In genomic region chr10:666237-667012, GRCh38 we compare ENCODE assay signal across 25 cellular contexts. TPM values are rescaled to one million over a fixed set of nuclear protein-coding genes. Genes with fewer than 3 reads are reported as not detected.
DNase-seq lines count a peak whose midpoint lies in the region; ATAC-seq and TF ChIP-seq lines count a peak whose summit lies in the region.
"Had no signal": no experiment of that assay in that cellular context is flagged by ENCODE, and none has a peak within 500 bp of the region (broad histone marks: within the 10 kb centered on the region; RNA-seq: fewer than 3 reads in every experiment).

No MANE protein-coding gene starts in this region.

- WGBS in IMR-90 (ENCODE audit: extremely low coverage in 2 of 2, insufficient read length in 1 of 2), 2 experiments: 79% methylated on average over 13 of the region's 37 CpGs; no CpG with 5 or more reads in 1 of the 2 experiments

- H2AK5ac ChIP-seq in IMR-90 (ENCODE audit: low read depth, low read length): peak overlapping the region; percentile 46; the same call in 1 of the 2 replicates

- peak overlapping the region; percentile 69; the same call in 1 of the 2 replicates for H3K14ac ChIP-seq in IMR-90 (replicated peaks; ENCODE audit: low read depth, low read length)

- peaks cover 87% of the 10 kb centered on the region for H4K20me1 ChIP-seq in IMR-90 (ENCODE audit: insufficient read depth, low read length)

- H4K5ac ChIP-seq in IMR-90 (ENCODE audit: low read depth, low read length): peak overlapping the region; percentile 24; the same call in 1 of the 2 replicates

- POLR2A ChIA-PET in IMR-90 (lab: Charles Lee; ENCODE audit: unreplicated experiment) (no interaction called here), RWPE1 (lab: Yijun Ruan, JAX; ENCODE audit: low non-redundant PET) (no interaction called here)

- H3K56ac ChIP-seq in IMR-90 (ENCODE audit: extremely low read depth, insufficient read depth, low read length): no peak overlapping the region

- 0 out of 4 replicates have a peak overlapping the region, but pooled peaks of 1 of the 2 experiments have one; percentile 1 for H4K8ac ChIP-seq in IMR-90 (ENCODE audit: low read depth in 2 of 2, low read length in 2 of 2)

- intact Hi-C loops in IMR-90 (cut with micrococcal nuclease) (no loop called here), lower lobe of right lung (cut with DNase I) (no loop called here)
- intact Hi-C loops in activated CD4-positive, alpha-beta T cell treated with anti-CD3 and anti-CD28 coated beads, Interleukin-2, amount 10 ng/mL, durations not matched to agents 24 days and 14 days (cut with micrococcal nuclease): no loop called here

- no peak for TF ChIP-seq RAD21 in IMR-90 (IDR thresholded peaks at IDR 0.05; ENCODE audit: low read length)

- H3K27ac ChIP-seq in IMR-90 (ENCODE audit: insufficient read depth, low read length): peak overlapping the region; percentile 48; the same call in 1 of the 2 replicates
- no peak overlapping the region for H3K27ac ChIP-seq in lower lobe of right lung
- H3K27ac ChIP-seq in thoracic aorta: peak overlapping the region in 1 of 2 donors; percentile 71
- no peak overlapping the region for H3K27ac ChIP-seq in RWPE1
- H3K27ac ChIP-seq: cardiac muscle cell, epithelial cell of prostate had no signal

- H2BK120ac ChIP-seq in IMR-90 (ENCODE audit: low read depth, low read length): no peak overlapping the region

- no peak overlapping the region for H3K27ac Mint-ChIP-seq in activated CD4-positive, alpha-beta T cell treated with anti-CD3 and anti-CD28 coated beads, Interleukin-2, amount 10 ng/mL, durations not matched to agents 24 days and 14 days
- no peak overlapping the region for H3K27ac Mint-ChIP-seq in activated T-cell treated with anti-CD3 and anti-CD28 coated beads, Interleukin-2, amount 50 U/mL, for 72 hours
- H3K27ac Mint-ChIP-seq: activated CD8-positive, alpha-beta T cell treated with anti-CD3 and anti-CD28 coated beads for 36 hours; CD4-positive, alpha-beta memory T cell had no signal

- DNase-seq in IMR-90 (no peak), lower lobe of right lung (no peak), thoracic aorta (ENCODE audit: low spot score) (no peak), RWPE1 (ENCODE audit: low spot score) (no peak)
- DNase-seq in activated CD4-positive, alpha-beta T cell treated with anti-CD3 and anti-CD28 coated beads, Interleukin-2, amount 50 U/mL, for 4 hours: no peak
- DNase-seq in activated CD4-positive, alpha-beta T cell treated with anti-CD3 and anti-CD28 coated beads, Interleukin-2, amount 10 ng/mL, durations not matched to agents 24 days and 14 days: no peak
- DNase-seq in activated T-cell treated with anti-CD3 and anti-CD28 coated beads, Interleukin-2, amount 50 U/mL, for 72 hours: no peak
- DNase-seq: activated CD4-positive, CD25-positive, alpha-beta regulatory T cell; activated CD8-positive, alpha-beta T cell treated with anti-CD3 and anti-CD28 coated beads for 36 hours; activated naive CD4-positive, alpha-beta T cell treated with Interleukin-2 at 50 U/mL for 16 hours; amniotic stem cell; CD4-positive, alpha-beta memory T cell; DMS153; H7; KBM-7; left colon; midbrain; NCI-H69; nephron progenitor cell; RPMI8226; T-helper 9 cell had no signal

- in situ Hi-C loops in IMR-90 (cut with MboI; ENCODE audit: low sequenced_read_pairs): no loop called here

- peaks cover 24% of the 10 kb centered on the region for H3K9me1 ChIP-seq in IMR-90 (ENCODE audit: insufficient read depth, low read length)

- H3K18ac ChIP-seq in IMR-90 (ENCODE audit: low read depth, low read length): peak overlapping the region; percentile 36; the same call in 1 of the 2 replicates

- no peak; the same call in 1 of the 2 replicates for TF ChIP-seq POLR2A in IMR-90 (IDR thresholded peaks at IDR 0.05; ENCODE audit: low read depth, low read length)

- no peak overlapping the region for H2AK9ac ChIP-seq in IMR-90 (replicated peaks; ENCODE audit: low read depth, low read length, poor library complexity)

- H3K36me3 ChIP-seq in IMR-90 (ENCODE audit: control insufficient read depth, insufficient read depth, low read length) (no peaks in the 10 kb centered on the region), endocrine pancreas (ENCODE audit: control insufficient read depth, insufficient read depth, low read length) (no peaks in the 10 kb centered on the region), lower lobe of right lung (no peaks in the 10 kb centered on the region), thoracic aorta (no peaks in the 10 kb centered on the region)
- H3K36me3 ChIP-seq: cardiac muscle cell had no signal

- H3K9me3 ChIP-seq in IMR-90 (ENCODE audit: control insufficient read depth, insufficient read depth, low read length) (no peaks in the 10 kb centered on the region), endocrine pancreas (ENCODE audit: control insufficient read depth, low read length) (no peaks in the 10 kb centered on the region), lower lobe of right lung (no peaks in the 10 kb centered on the region), thoracic aorta (no peaks in the 10 kb centered on the region)

- H3K4me1 Mint-ChIP-seq in activated CD4-positive, alpha-beta T cell treated with anti-CD3 and anti-CD28 coated beads, Interleukin-2, amount 10 ng/mL, durations not matched to agents 24 days and 14 days: no peaks in the 10 kb centered on the region
- H3K4me1 Mint-ChIP-seq in activated T-cell treated with anti-CD3 and anti-CD28 coated beads, Interleukin-2, amount 50 U/mL, for 72 hours (ENCODE audit: low read depth): no peaks in the 10 kb centered on the region
- H3K4me1 Mint-ChIP-seq: CD4-positive, alpha-beta memory T cell had no signal

- no TSS peak for BruUV-seq in IMR-90 (replicated peaks; lab: Mats Ljungman, UMichigan)

- no peak overlapping the region for H2BK5ac ChIP-seq in IMR-90 (ENCODE audit: low read depth, low read length, poor library complexity, severe bottlenecking)

- H3K4me3 Mint-ChIP-seq in activated CD4-positive, alpha-beta T cell treated with anti-CD3 and anti-CD28 coated beads, Interleukin-2, amount 10 ng/mL, durations not matched to agents 24 days and 14 days: no peak overlapping the region
- no peak overlapping the region for H3K4me3 Mint-ChIP-seq in activated T-cell treated with anti-CD3 and anti-CD28 coated beads, Interleukin-2, amount 50 U/mL, for 72 hours
- H3K4me3 Mint-ChIP-seq: activated CD8-positive, alpha-beta T cell treated with anti-CD3 and anti-CD28 coated beads for 36 hours; CD4-positive, alpha-beta memory T cell; nephron progenitor cell had no signal

- H3K9ac ChIP-seq in IMR-90 (ENCODE audit: low read depth, low read length): peak overlapping the region; percentile 46
- H3K9ac ChIP-seq in endocrine pancreas (ENCODE audit: control insufficient read depth, insufficient read depth, low read length): no peak overlapping the region

- H3K4me2 ChIP-seq in IMR-90 (ENCODE audit: low read depth, low read length): peak overlapping the region; percentile 86

- ATAC-seq in IMR-90 (ENCODE audit: low read depth) (peak; percentile 15; the same call in 1 of the 2 replicates), lower lobe of right lung (peak in 1 of 2 donors; percentile 15), thoracic aorta (ENCODE audit: insufficient number of reproducible peaks, low FRiP score, low read depth) (no peak)
- no peak for ATAC-seq in activated T-cell treated with anti-CD3 and anti-CD28 coated beads, Interleukin-2, amount 50 U/mL, for 72 hours (replicated peaks in 1 of 2)
- ATAC-seq: activated CD8-positive, alpha-beta T cell treated with anti-CD3 and anti-CD28 coated beads for 36 hours; left colon; SK-N-SH treated with all-trans-retinoic acid at 6 μM for 48 hours had no signal

- H2BK15ac ChIP-seq in IMR-90 (ENCODE audit: low read depth, low read length): no peak overlapping the region

- no peaks in the 10 kb centered on the region for H3K9me3 Mint-ChIP-seq in activated CD4-positive, alpha-beta T cell treated with anti-CD3 and anti-CD28 coated beads, Interleukin-2, amount 10 ng/mL, durations not matched to agents 24 days and 14 days
- H3K9me3 Mint-ChIP-seq in activated T-cell treated with anti-CD3 and anti-CD28 coated beads, Interleukin-2, amount 50 U/mL, for 72 hours: no peaks in the 10 kb centered on the region

- H3K27me3 ChIP-seq in IMR-90 (ENCODE audit: control insufficient read depth, insufficient read depth, low read length) (no peaks in the 10 kb centered on the region), endocrine pancreas (ENCODE audit: control insufficient read depth, insufficient read depth, low read length) (no peaks in the 10 kb centered on the region), lower lobe of right lung (ENCODE audit: low read depth) (no peaks in the 10 kb centered on the region), thoracic aorta (replicated peaks; ENCODE audit: insufficient read depth) (no peaks in the 10 kb centered on the region)
- H3K27me3 ChIP-seq: cardiac muscle cell had no signal

- no peak overlapping the region for H2BK20ac ChIP-seq in IMR-90 (ENCODE audit: low read depth, low read length)

- H3K27me3 Mint-ChIP-seq in activated CD4-positive, alpha-beta T cell treated with anti-CD3 and anti-CD28 coated beads, Interleukin-2, amount 10 ng/mL, durations not matched to agents 24 days and 14 days: no peaks in the 10 kb centered on the region
- H3K27me3 Mint-ChIP-seq in activated T-cell treated with anti-CD3 and anti-CD28 coated beads, Interleukin-2, amount 50 U/mL, for 72 hours (ENCODE audit: low read depth): peaks cover 17% of the 10 kb centered on the region

- CTCF ChIA-PET in IMR-90 (lab: Yijun Ruan, JAX) (interaction anchor here (1.0 kb wide), 1 partner anchor 256 kb away, joined by 3 read pairs; no protein-coding TSS in a partner anchor), RWPE1 (lab: Yijun Ruan, JAX) (interaction anchor here (1.2 kb wide), 1 partner anchor 10 kb away, joined by 3 read pairs; no protein-coding TSS in a partner anchor)

- peak overlapping the region; percentile 42 for H3K4ac ChIP-seq in IMR-90 (ENCODE audit: low read depth, low read length)

- H3K4me1 ChIP-seq in IMR-90 (ENCODE audit: control insufficient read depth, insufficient read depth, low read length) (peaks cover 26% of the 10 kb centered on the region), endocrine pancreas (ENCODE audit: control insufficient read depth, insufficient read depth, low read length) (peaks cover 7% of the 10 kb centered on the region), lower lobe of right lung (no peaks in the 10 kb centered on the region), thoracic aorta (ENCODE audit: control insufficient read depth in 1 of 2, low read depth in 2 of 2) (peaks cover 10 to 28% of the 10 kb centered on the region in 2 donors)

- H2AFZ ChIP-seq in IMR-90 (replicated peaks; ENCODE audit: low read length, poor library complexity): no peak overlapping the region

- no peak overlapping the region for H4K91ac ChIP-seq in IMR-90 (ENCODE audit: insufficient read depth, low read depth, low read length)

- H3K23ac ChIP-seq in IMR-90 (ENCODE audit: low read depth, low read length): peak overlapping the region; percentile 29; the same call in 1 of the 2 replicates

- H3K4me3 ChIP-seq in IMR-90 (ENCODE audit: insufficient read depth, low read depth, low read length) (peak overlapping the region; percentile 50; the same call in 1 of the 2 replicates), endocrine pancreas (ENCODE audit: control insufficient read depth, insufficient read depth, low read length) (peak overlapping the region; percentile 76), lower lobe of right lung (peak overlapping the region; percentile 44), thoracic aorta (peak overlapping the region; percentile 73)
- H3K4me3 ChIP-seq: cardiac muscle cell had no signal

- peaks cover 33 to 81% of the 10 kb centered on the region in 2 experiments for H3K79me1 ChIP-seq in IMR-90 (ENCODE audit: low read depth in 1 of 2, low read length in 2 of 2)

- H3K36me3 Mint-ChIP-seq in activated CD4-positive, alpha-beta T cell treated with anti-CD3 and anti-CD28 coated beads, Interleukin-2, amount 10 ng/mL, durations not matched to agents 24 days and 14 days (ENCODE audit: low read depth): no peaks in the 10 kb centered on the region
- no peaks in the 10 kb centered on the region for H3K36me3 Mint-ChIP-seq in activated T-cell treated with anti-CD3 and anti-CD28 coated beads, Interleukin-2, amount 50 U/mL, for 72 hours (ENCODE audit: insufficient read depth in 2 of 2)
- H3K36me3 Mint-ChIP-seq: CD4-positive, alpha-beta memory T cell had no signal

- dilution Hi-C loops in IMR-90 (cut with HindIII; ENCODE audit: low sequenced_read_pairs, unreplicated experiment): no loop called here

- TF ChIP-seq CTCF in IMR-90 (conservative IDR thresholded peaks at IDR 0.05; ENCODE audit: low read depth, low read length) (no peak), lower lobe of right lung (IDR thresholded peaks at IDR 0.05) (no peak), thoracic aorta (IDR thresholded peaks at IDR 0.05) (no peak), RWPE1 (conservative IDR thresholded peaks at IDR 0.05; ENCODE audit: low read depth) (no peak)

RNA-seq across cellular contexts. Expression of gene DIP2C, which starts 23.0 kb away (rescaled TPM):
- total RNA-seq in IMR-90 (2012; rRNA removed) (8.6 and 9.2 TPM in 2 replicates), lower lobe of right lung (15.1 TPM), thoracic aorta (10 to 100 TPM; 36.8 to 44.0 TPM)
- polyA plus RNA-seq in IMR-90 (2012; rRNA removed): 16.1 and 17.3 TPM in 2 replicates
- 13.9 and 16.8 TPM in 2 replicates for polyA plus RNA-seq in IMR-90 (2012; cell fraction: cytosol; rRNA removed)
- polyA plus RNA-seq in IMR-90 (2012; cell fraction: nucleus; rRNA removed; ENCODE audit: low replicate concordance): 21.1 and 22.2 TPM in 2 replicates
- total RNA-seq in activated CD4-positive, alpha-beta T cell treated with anti-CD3 and anti-CD28 coated beads, Interleukin-2, amount 10 ng/mL, durations not matched to agents 24 days and 14 days: 1.4 and 1.9 TPM in 2 replicates
- 1 to 10 TPM in 1 of 2 donors, under 1 TPM in 1; 0.70 to 1.6 TPM for total RNA-seq in activated T-cell treated with anti-CD3 and anti-CD28 coated beads, Interleukin-2, amount 50 U/mL, for 72 hours
